35 cellular contexts compared by ENCODE assay signal in the genomic region with DNA sequence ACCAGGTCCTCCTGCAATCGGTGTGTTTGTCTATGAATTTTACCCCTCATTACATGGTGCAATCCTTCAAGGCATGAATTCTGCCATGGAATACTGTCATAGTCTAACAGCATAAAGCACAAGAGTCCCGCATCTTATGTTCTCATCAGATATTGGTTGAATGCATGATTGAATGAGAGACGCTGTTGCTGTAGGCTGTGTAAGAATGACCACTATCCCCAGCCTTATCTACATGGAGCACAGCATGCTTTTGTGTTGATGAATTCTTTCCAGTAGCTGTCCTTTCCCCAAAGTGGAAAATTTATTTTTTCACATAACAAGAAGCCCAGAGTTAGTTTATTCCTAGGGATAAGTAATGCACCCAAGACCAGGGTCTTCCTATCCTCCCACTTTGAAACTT.
"Had no signal": no experiment of that assay in that cellular context is flagged by ENCODE, and none has a peak within 500 bp of the region (broad histone marks: within the 10 kb centered on the region; RNA-seq: fewer than 3 reads in every experiment).

No MANE protein-coding gene starts in this region.

- H3K9me3 ChIP-seq: adrenal gland, ascending aorta, body of pancreas, breast epithelium had no signal

- H3K27me3 ChIP-seq: adrenal gland, ascending aorta, body of pancreas, brain microvascular endothelial cell, breast epithelium, cardiac muscle cell had no signal

- H3K4me1 ChIP-seq: ascending aorta, breast epithelium had no signal

- DNase-seq: activated effector memory CD4-positive, alpha-beta T cell treated with anti-CD3 and anti-CD28 coated beads, Interleukin-2, amount 50 U/mL, for 16 hours; activated effector memory CD4-positive, alpha-beta T cell treated with Interleukin-2 at 50 U/mL for 16 hours; activated gamma-delta T cell; activated gamma-delta T cell treated with Interleukin-2 at 50 U/mL for 16 hours; activated naive CD4-positive, alpha-beta T cell; activated naive CD4-positive, alpha-beta T cell treated with anti-CD3 and anti-CD28 coated beads for 36 hours; activated naive CD4-positive, alpha-beta T cell treated with anti-CD3 and anti-CD28 coated beads, Interleukin-2, amount 10 ng/mL, durations not matched to agents 7 days and 5 days; activated naive CD4-positive, alpha-beta T cell treated with anti-CD3 and anti-CD28 coated beads, Interleukin-2, amount 50 U/mL, for 16 hours; activated naive CD4-positive, alpha-beta T cell treated with Interleukin-2 at 50 U/mL for 16 hours; activated naive CD8-positive, alpha-beta T cell treated with anti-CD3 and anti-CD28 coated beads for 36 hours; activated naive CD8-positive, alpha-beta T cell treated with anti-CD3 and anti-CD28 coated beads, Interleukin-2, amount 10 ng/mL, durations not matched to agents 7 days and 5 days; activated naive CD8-positive, alpha-beta T cell treated with anti-CD3 and anti-CD28 coated beads, Interleukin-2, amount 50 U/mL, for 24 hours; activated T-cell treated with anti-CD3 and anti-CD28 coated beads for 4 hours; activated T-cell treated with anti-CD3 and anti-CD28 coated beads, Interleukin-2, amount 50 U/mL, for 1 hour; activated T-cell treated with anti-CD3 and anti-CD28 coated beads, Interleukin-2, amount 50 U/mL, for 24 hours; activated T-cell treated with anti-CD3 and anti-CD28 coated beads, Interleukin-2, amount 50 U/mL, for 4 hours; activated T-cell treated with anti-CD3 and anti-CD28 coated beads, Interleukin-2, amount 50 U/mL, for 48 hours; activated T-cell treated with anti-CD3 and anti-CD28 coated beads, Interleukin-2, amount 50 U/mL, for 72 hours; adrenal gland; amniotic stem cell; amygdala; anterior cingulate cortex; aorta; body of pancreas; brain microvascular endothelial cell; caudate nucleus; central memory CD4-positive, alpha-beta T cell; cerebellar nuclear complex had no signal

- H3K27ac ChIP-seq: adrenal gland, ascending aorta, body of pancreas, brain microvascular endothelial cell, breast epithelium, cardiac muscle cell had no signal

- ATAC-seq: activated naive CD4-positive, alpha-beta T cell treated with anti-CD3 and anti-CD28 coated beads, Interleukin-2, amount 50 U/mL, for 72 hours; activated naive CD8-positive, alpha-beta T cell treated with anti-CD3 and anti-CD28 coated beads, Interleukin-2, amount 50 U/mL, for 24 hours; activated T-cell treated with anti-CD3 and anti-CD28 coated beads, Interleukin-2, amount 50 U/mL, for 4 hours; activated T-cell treated with anti-CD3 and anti-CD28 coated beads, Interleukin-2, amount 50 U/mL, for 72 hours; activated T-helper 17 cell treated with anti-CD3 and anti-CD28 coated beads, Interleukin-2, amount 50 U/mL, for 72 hours; body of pancreas had no signal

- H3K4me3 ChIP-seq: adrenal gland, ascending aorta, body of pancreas, breast epithelium, cardiac muscle cell had no signal

- H3K36me3 ChIP-seq: adrenal gland, ascending aorta, brain microvascular endothelial cell, breast epithelium, cardiac muscle cell had no signal

- FAIRE-seq: astrocyte, bronchial epithelial cell had no signal
